8 cellular contexts compared by ENCODE assay signal in genomic region chr17:28711723-28712036, GRCh38. TPM values are rescaled to one million over a fixed set of nuclear protein-coding genes. Genes with fewer than 3 reads are reported as not detected.
A peak's percentile ranks its signal among the peaks of the same experiment; 100 is the strongest.
DNase-seq lines count a peak whose midpoint lies in the region; ATAC-seq and TF ChIP-seq lines count a peak whose summit lies in the region.

Gene PROCA1, minus strand, starts transcription at chr17:28711888. Its CDS starts 228 bp downstream, at chr17:28711660.

- ATAC-seq in HG02588 (IDR thresholded peaks at IDR 0.05; ENCODE audit: unreplicated experiment) (peak; percentile 23), activated B cell treated with CpG ODN at 0.5 μM for 24 hours (ENCODE audit: low read depth) (peak; percentile 37), sciatic nerve (peak; percentile 44)

- POLR2A ChIA-PET in activated B cell treated with CpG ODN at 0.5 μM for 24 hours (lab: Charles Lee): interaction anchor here (0.5 to 3.8 kb wide), 22 partner anchors 10 to 583 kb away, joined by 3 to 115 read pairs (median 6); partner anchors contain the start of genes BLTP2, DHRS13, ERAL1 and FLOT2

- peaks cover 18% of the 10 kb centered on the region for H3K4me1 Mint-ChIP-seq in activated B cell treated with CpG ODN at 0.5 μM for 24 hours

- peak within 1 kb of the TSS; percentile 64 for H3K4me3 ChIP-seq in fibroblast of the aortic adventitia (ENCODE audit: low read depth, low read length)

- no peaks in the 10 kb centered on the region for H3K27me3 Mint-ChIP-seq in activated B cell treated with CpG ODN at 0.5 μM for 24 hours

- TF ChIP-seq CTCF in GM10266 (IDR thresholded peaks at IDR 0.05; ENCODE audit: control insufficient read depth, insufficient read depth, low read depth, missing control alignments) (no peak), activated B cell treated with CpG ODN at 0.5 μM for 24 hours (IDR thresholded peaks at IDR 0.05) (no peak), fibroblast of the aortic adventitia (IDR thresholded peaks at IDR 0.05; ENCODE audit: insufficient read depth, low read length) (no peak)

- peak within 1 kb of the TSS; percentile 91 for H3K4me3 Mint-ChIP-seq in activated B cell treated with CpG ODN at 0.5 μM for 24 hours

- CTCF ChIA-PET in activated B cell treated with CpG ODN at 0.5 μM for 24 hours (lab: Charles Lee): interaction anchor here (0.7 to 2.3 kb wide), 6 partner anchors 8 to 241 kb away, joined by 3 to 15 read pairs (median 5); partner anchors contain the start of genes DHRS13, RPL23A and TLCD1

- no peaks in the 10 kb centered on the region for H3K9me3 Mint-ChIP-seq in activated B cell treated with CpG ODN at 0.5 μM for 24 hours

- DNase-seq in GM10266 (ENCODE audit: extremely low spot score) (peak; percentile 47), activated B cell treated with CpG ODN at 0.5 μM for 24 hours (no peak), fibroblast of the aortic adventitia (ENCODE audit: low read depth) (no peak), sciatic nerve (ENCODE audit: low spot score) (no peak), NCI-H1417 treated with DMSO at 0.1 percent for 48 hours (lab: John Stamatoyannopoulos, UW) (no peak), UCSD-AML1 (lab: John Stamatoyannopoulos, UW; ENCODE audit: unreplicated experiment) (no peak)
- no peak for DNase-seq in activated effector memory CD4-positive, alpha-beta T cell treated with Interleukin-2 at 50 U/mL for 16 hours

- H3K36me3 Mint-ChIP-seq in activated B cell treated with CpG ODN at 0.5 μM for 24 hours (ENCODE audit: low read depth): peaks cover 6% of the 10 kb centered on the region

- intact Hi-C loops in activated B cell treated with CpG ODN at 0.5 μM for 24 hours (cut with micrococcal nuclease): loop anchor here (1.0 to 2.0 kb wide), 4 partner anchors 8 to 66 kb away; partner anchors contain the start of genes BLTP2, RPL23A, SUPT6H and TLCD1
- intact Hi-C loops in sciatic nerve (cut with DNase I): no loop called here

- H3K27ac Mint-ChIP-seq in activated B cell treated with CpG ODN at 0.5 μM for 24 hours: peak within 1 kb of the TSS; percentile 96

RNA-seq across cellular contexts. Expression of gene PROCA1, which starts in this region (rescaled TPM):
- 9.1 and 11.0 TPM in 2 replicates for total RNA-seq in activated B cell treated with CpG ODN at 0.5 μM for 24 hours
- 0.49 and 1.5 TPM in 2 replicates for total RNA-seq in fibroblast of the aortic adventitia (ENCODE audit: low replicate concordance)
- total RNA-seq in sciatic nerve: 7.6 TPM
